ENCODE assay signal across 26 cellular contexts in genomic region chr5:74096325-74096724, GRCh38.
"Had no signal": no experiment of that assay in that cellular context is flagged by ENCODE, and none has a peak within 500 bp of the region (broad histone marks: within the 10 kb centered on the region; RNA-seq: fewer than 3 reads in every experiment).

No MANE protein-coding gene starts in this region.

- H3K9me3 ChIP-seq: ovary, suprapubic skin, testis, transverse colon, upper lobe of right lung, uterus had no signal

- H3K27ac ChIP-seq: neural progenitor cell, ovary, parathyroid adenoma, psoas muscle, skin epidermis, spleen, suprapubic skin, testis, tibial artery, transverse colon, upper lobe of right lung, uterus had no signal

- H3K36me3 ChIP-seq: ovary, spleen, suprapubic skin, tibial artery, transverse colon, upper lobe of right lung, uterus had no signal

- H3K4me1 ChIP-seq: neural progenitor cell, parathyroid adenoma, suprapubic skin, testis, uterus had no signal

- H3K27me3 ChIP-seq: neural progenitor cell, ovary, spleen, suprapubic skin, testis, tibial artery, transverse colon, upper lobe of right lung, uterus had no signal

- DNase-seq: natural killer cell; occipital lobe; ovary; posterior cingulate gyrus; psoas muscle; right cardiac atrium; spleen; stimulated activated CD4-positive, alpha-beta T cell treated with anti-CD3 and anti-CD28 coated beads, Interleukin-12 subunit alpha, Interleukin-12 subunit beta, amount 100 ng/mL, for 4 hours; stimulated activated CD4-positive, alpha-beta T cell treated with anti-CD3 and anti-CD28 coated beads, Interleukin-1b, Interleukin-23, amount 100 ng/mL, for 48 hours; stimulated activated CD4-positive, alpha-beta T cell treated with anti-CD3 and anti-CD28 coated beads, Interleukin-4, amount 100 ng/mL, for 1 hour; stimulated activated CD4-positive, alpha-beta T cell treated with anti-CD3 and anti-CD28 coated beads, Interleukin-4, amount 100 ng/mL, for 4 hours; stimulated activated CD8-positive, alpha-beta memory T cell treated with anti-CD3 and anti-CD28 coated beads, Interleukin-4, amount 100 ng/mL, for 48 hours; stimulated activated naive CD4-positive, alpha-beta T cell; stimulated activated naive CD8-positive, alpha-beta T cell treated with anti-CD3 and anti-CD28 coated beads, Interleukin-15, amount 100 ng/mL, for 72 hours; stimulated activated naive CD8-positive, alpha-beta T cell treated with anti-CD3 and anti-CD28 coated beads, Interleukin-15, Interleukin-2, amounts not matched to agents 100 U/mL and 50 U/mL, for 24 hours; substantia nigra; testis; tibial artery; transverse colon; upper lobe of right lung; uterus had no signal

- H3K4me3 ChIP-seq: neural progenitor cell, ovary, psoas muscle, skin epidermis, smooth muscle cell, spleen, suprapubic skin, testis, tibial artery, transverse colon, upper lobe of right lung, uterus had no signal
